In genomic region chr1:206127336-206127735, GRCh38 we compare ENCODE assay signal across 37 cellular contexts. TPM values are rescaled to one million over a fixed set of nuclear protein-coding genes. Genes with fewer than 3 reads are reported as not detected.
"Had no signal": no experiment of that assay in that cellular context is flagged by ENCODE, and none has a peak within 500 bp of the region (broad histone marks: within the 10 kb centered on the region; RNA-seq: fewer than 3 reads in every experiment).

No MANE protein-coding gene starts in this region.

- DNase-seq: Karpas-422, Kasumi-1, MG63, MM.1S, MV-4-11, NCI-H1048, NCI-H1092, NCI-H1092 treated with DMSO at 0.1 percent for 48 hours, NCI-H1105, NCI-H1105 treated with DMSO at 0.1 percent for 48 hours, NCI-H1417, NCI-H1417 treated with DMSO at 0.1 percent for 48 hours, NCI-H1436, NCI-H1436 treated with DMSO at 0.1 percent for 48 hours, NCI-H146, NCI-H1694, NCI-H1694 treated with DMSO at 0.1 percent for 48 hours, NCI-H187, NCI-H187 treated with DMSO at 0.1 percent for 48 hours, NCI-H1930, NCI-H2029, NCI-H2029 treated with DMSO at 0.1 percent for 48 hours, NCI-H2081, NCI-H2081 treated with DMSO at 0.1 percent for 48 hours, NCI-H2107, NCI-H2171, NCI-H2171 treated with DMSO at 0.1 percent for 48 hours, NCI-H2227 treated with DMSO at 0.1 percent for 48 hours, NCI-H345, NCI-H446, NCI-H446 treated with DMSO at 0.1 percent for 48 hours, NCI-H510A had no signal

- H3K4me2 ChIP-seq: KMS-11 had no signal

- H3K9me3 ChIP-seq: MG63 had no signal

- H3K4me3 ChIP-seq: MG63 had no signal

- H3K27ac ChIP-seq: KMS-11 had no signal

- H3K36me3 ChIP-seq: MG63 had no signal

- H3K9ac ChIP-seq: KMS-11 had no signal

RNA-seq across cellular contexts. Expression of gene AVPR1B, which starts 10.1 kb away (rescaled TPM):
- total RNA-seq: LHCN-M2, M059J, MCF 10A, NCI-H460 had no signal
